Comparison of ENCODE assay signal across 1 cellular context in the genomic region with DNA sequence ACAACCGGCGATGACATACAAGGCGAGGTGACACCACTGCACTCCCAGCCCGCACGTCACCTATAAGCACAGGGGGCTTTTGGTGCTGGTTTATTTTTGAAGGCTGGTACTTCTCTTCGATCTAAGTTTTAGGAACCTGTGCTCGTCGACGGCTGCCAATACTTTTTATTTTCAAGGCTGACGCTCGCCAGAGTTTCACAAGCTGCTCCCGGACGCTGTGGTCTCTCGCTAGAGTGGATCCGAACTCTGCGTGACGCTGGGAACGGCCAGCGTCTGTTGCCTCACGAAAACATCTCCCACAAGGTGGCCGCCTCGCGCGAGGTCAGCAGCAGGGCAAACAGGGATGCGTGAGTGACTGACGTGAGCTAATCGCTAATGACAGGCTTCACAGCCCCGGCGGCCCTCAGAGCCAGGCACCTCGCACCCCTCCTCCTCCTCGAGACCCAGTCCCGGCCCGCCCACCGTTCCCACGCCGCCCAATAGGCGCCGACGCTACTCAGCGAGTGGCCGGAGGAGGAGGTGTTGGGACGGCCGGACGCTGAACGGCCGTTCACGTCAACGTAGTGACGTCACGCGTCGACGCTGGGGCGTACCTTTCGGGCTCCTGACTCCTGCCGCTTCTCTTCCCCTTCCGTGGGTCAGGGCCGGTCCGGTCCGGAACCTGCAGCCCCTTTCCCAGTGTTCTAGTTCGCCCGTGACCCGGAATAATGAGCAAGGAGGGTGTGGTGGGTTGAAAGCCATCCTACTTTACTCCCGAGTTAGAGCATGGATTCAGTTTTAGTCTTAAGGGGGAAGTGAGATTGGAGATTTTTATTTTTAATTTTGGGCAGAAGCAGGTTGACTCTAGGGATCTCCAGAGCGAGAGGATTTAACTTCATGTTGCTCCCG.
TF ChIP-seq lines count a peak whose summit lies in the region.

Gene CLCN3, plus strand, starts transcription at position 621 of the 888 bp plus-strand sequence. CDS start 15,351 bp downstream, outside the sequence.

TF ChIP-seq in K562, 482 proteins besides CTCF, POLR2A, EP300 and RAD21 (continued from another document and continues in another):
- TF ChIP-seq, protein P1, sequence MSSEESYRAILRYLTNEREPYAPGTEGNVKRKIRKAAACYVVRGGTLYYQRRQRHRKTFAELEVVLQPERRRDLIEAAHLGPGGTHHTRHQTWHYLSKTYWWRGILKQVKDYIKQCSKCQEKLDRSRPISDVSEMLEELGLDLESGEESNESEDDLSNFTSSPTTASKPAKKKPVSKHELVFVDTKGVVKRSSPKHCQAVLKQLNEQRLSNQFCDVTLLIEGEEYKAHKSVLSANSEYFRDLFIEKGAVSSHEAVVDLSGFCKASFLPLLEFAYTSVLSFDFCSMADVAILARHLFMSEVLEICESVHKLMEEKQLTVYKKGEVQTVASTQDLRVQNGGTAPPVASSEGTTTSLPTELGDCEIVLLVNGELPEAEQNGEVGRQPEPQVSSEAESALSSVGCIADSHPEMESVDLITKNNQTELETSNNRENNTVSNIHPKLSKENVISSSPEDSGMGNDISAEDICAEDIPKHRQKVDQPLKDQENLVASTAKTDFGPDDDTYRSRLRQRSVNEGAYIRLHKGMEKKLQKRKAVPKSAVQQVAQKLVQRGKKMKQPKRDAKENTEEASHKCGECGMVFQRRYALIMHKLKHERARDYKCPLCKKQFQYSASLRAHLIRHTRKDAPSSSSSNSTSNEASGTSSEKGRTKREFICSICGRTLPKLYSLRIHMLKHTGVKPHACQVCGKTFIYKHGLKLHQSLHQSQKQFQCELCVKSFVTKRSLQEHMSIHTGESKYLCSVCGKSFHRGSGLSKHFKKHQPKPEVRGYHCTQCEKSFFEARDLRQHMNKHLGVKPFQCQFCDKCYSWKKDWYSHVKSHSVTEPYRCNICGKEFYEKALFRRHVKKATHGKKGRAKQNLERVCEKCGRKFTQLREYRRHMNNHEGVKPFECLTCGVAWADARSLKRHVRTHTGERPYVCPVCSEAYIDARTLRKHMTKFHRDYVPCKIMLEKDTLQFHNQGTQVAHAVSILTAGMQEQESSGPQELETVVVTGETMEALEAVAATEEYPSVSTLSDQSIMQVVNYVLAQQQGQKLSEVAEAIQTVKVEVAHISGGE (CRISPR knock-in tag; IDR thresholded peaks at IDR 0.05): peak in 1 of 3 experiments; percentile 35; a peak in 2 of 6 replicates
- TF ChIP-seq ZNF3 (CRISPR knock-in tag; IDR thresholded peaks at IDR 0.05) (no peak), TFE3 (CRISPR knock-in tag; IDR thresholded peaks at IDR 0.05) (no peak), NFIX (CRISPR knock-in tag; IDR thresholded peaks at IDR 0.05; ENCODE audit: low read depth) (no peak), SRSF1 (IDR thresholded peaks at IDR 0.05; ENCODE audit: low read depth, low read length) (no peak), E2F5 (CRISPR knock-in tag; IDR thresholded peaks at IDR 0.05) (peak; percentile 58; the same call in 1 of the 2 replicates), SETDB1 (IDR thresholded peaks at IDR 0.05; ENCODE audit: low read length) (no peak), CREB1 (IDR thresholded peaks at IDR 0.05) (peak; percentile 96), CREB1 (CRISPR knock-in tag; IDR thresholded peaks at IDR 0.05) (peak; percentile 98), HCFC1 (IDR thresholded peaks at IDR 0.05; ENCODE audit: low read depth, low read length) (no peak), HEY1 (CRISPR knock-in tag; IDR thresholded peaks at IDR 0.05; ENCODE audit: borderline replicate concordance) (0 out of 2 replicates have a peak, but pooled peaks have one; percentile 58), SAFB (IDR thresholded peaks at IDR 0.05; ENCODE audit: borderline replicate concordance, low read depth, low read length) (peak; percentile 52; the same call in 1 of the 2 replicates), YY1 (IDR thresholded peaks at IDR 0.05; ENCODE audit: borderline replicate concordance in 1 of 3, control insufficient read depth in 1 of 3, extremely low read depth in 1 of 3, insufficient read depth in 3 of 3, insufficient read length in 1 of 3, insufficient replicate concordance in 2 of 3, low read depth in 1 of 3, low read length in 2 of 3) (peak in 2 of 3 experiments; percentile 74 to 76), TEAD1 (CRISPR knock-in tag; IDR thresholded peaks at IDR 0.05) (0 out of 4 replicates have a peak, but pooled peaks have one; percentile 37 to 54), PHTF2 (CRISPR knock-in tag; IDR thresholded peaks at IDR 0.05) (no peak), ZNF57 (CRISPR knock-in tag; IDR thresholded peaks at IDR 0.05) (no peak), GATAD2A (IDR thresholded peaks at IDR 0.05) (peak; percentile 59)
- TF ChIP-seq, protein P2, sequence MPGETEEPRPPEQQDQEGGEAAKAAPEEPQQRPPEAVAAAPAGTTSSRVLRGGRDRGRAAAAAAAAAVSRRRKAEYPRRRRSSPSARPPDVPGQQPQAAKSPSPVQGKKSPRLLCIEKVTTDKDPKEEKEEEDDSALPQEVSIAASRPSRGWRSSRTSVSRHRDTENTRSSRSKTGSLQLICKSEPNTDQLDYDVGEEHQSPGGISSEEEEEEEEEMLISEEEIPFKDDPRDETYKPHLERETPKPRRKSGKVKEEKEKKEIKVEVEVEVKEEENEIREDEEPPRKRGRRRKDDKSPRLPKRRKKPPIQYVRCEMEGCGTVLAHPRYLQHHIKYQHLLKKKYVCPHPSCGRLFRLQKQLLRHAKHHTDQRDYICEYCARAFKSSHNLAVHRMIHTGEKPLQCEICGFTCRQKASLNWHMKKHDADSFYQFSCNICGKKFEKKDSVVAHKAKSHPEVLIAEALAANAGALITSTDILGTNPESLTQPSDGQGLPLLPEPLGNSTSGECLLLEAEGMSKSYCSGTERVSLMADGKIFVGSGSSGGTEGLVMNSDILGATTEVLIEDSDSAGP (CRISPR knock-in tag; IDR thresholded peaks at IDR 0.05): 0 out of 2 replicates have a peak, but pooled peaks have one; percentile 62
- TF ChIP-seq, protein P3, sequence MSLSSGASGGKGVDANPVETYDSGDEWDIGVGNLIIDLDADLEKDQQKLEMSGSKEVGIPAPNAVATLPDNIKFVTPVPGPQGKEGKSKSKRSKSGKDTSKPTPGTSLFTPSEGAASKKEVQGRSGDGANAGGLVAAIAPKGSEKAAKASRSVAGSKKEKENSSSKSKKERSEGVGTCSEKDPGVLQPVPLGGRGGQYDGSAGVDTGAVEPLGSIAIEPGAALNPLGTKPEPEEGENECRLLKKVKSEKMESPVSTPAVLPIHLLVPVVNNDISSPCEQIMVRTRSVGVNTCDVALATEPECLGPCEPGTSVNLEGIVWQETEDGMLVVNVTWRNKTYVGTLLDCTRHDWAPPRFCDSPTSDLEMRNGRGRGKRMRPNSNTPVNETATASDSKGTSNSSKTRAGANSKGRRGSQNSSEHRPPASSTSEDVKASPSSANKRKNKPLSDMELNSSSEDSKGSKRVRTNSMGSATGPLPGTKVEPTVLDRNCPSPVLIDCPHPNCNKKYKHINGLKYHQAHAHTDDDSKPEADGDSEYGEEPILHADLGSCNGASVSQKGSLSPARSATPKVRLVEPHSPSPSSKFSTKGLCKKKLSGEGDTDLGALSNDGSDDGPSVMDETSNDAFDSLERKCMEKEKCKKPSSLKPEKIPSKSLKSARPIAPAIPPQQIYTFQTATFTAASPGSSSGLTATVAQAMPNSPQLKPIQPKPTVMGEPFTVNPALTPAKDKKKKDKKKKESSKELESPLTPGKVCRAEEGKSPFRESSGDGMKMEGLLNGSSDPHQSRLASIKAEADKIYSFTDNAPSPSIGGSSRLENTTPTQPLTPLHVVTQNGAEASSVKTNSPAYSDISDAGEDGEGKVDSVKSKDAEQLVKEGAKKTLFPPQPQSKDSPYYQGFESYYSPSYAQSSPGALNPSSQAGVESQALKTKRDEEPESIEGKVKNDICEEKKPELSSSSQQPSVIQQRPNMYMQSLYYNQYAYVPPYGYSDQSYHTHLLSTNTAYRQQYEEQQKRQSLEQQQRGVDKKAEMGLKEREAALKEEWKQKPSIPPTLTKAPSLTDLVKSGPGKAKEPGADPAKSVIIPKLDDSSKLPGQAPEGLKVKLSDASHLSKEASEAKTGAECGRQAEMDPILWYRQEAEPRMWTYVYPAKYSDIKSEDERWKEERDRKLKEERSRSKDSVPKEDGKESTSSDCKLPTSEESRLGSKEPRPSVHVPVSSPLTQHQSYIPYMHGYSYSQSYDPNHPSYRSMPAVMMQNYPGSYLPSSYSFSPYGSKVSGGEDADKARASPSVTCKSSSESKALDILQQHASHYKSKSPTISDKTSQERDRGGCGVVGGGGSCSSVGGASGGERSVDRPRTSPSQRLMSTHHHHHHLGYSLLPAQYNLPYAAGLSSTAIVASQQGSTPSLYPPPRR (CRISPR knock-in tag; IDR thresholded peaks at IDR 0.05; ENCODE audit: borderline replicate concordance): peak; percentile 63; the same call in 1 of the 2 replicates
- TF ChIP-seq, protein P4, sequence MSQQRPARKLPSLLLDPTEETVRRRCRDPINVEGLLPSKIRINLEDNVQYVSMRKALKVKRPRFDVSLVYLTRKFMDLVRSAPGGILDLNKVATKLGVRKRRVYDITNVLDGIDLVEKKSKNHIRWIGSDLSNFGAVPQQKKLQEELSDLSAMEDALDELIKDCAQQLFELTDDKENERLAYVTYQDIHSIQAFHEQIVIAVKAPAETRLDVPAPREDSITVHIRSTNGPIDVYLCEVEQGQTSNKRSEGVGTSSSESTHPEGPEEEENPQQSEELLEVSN (IDR thresholded peaks at IDR 0.05; ENCODE audit: borderline replicate concordance in 1 of 2, extremely low read depth in 1 of 2, insufficient read depth in 1 of 2, insufficient read length in 1 of 2, low read depth in 1 of 2, low read length in 1 of 2, poor library complexity in 1 of 2, severe bottlenecking in 1 of 2): peak; percentile 51 to 71
- TF ChIP-seq, protein P5, sequence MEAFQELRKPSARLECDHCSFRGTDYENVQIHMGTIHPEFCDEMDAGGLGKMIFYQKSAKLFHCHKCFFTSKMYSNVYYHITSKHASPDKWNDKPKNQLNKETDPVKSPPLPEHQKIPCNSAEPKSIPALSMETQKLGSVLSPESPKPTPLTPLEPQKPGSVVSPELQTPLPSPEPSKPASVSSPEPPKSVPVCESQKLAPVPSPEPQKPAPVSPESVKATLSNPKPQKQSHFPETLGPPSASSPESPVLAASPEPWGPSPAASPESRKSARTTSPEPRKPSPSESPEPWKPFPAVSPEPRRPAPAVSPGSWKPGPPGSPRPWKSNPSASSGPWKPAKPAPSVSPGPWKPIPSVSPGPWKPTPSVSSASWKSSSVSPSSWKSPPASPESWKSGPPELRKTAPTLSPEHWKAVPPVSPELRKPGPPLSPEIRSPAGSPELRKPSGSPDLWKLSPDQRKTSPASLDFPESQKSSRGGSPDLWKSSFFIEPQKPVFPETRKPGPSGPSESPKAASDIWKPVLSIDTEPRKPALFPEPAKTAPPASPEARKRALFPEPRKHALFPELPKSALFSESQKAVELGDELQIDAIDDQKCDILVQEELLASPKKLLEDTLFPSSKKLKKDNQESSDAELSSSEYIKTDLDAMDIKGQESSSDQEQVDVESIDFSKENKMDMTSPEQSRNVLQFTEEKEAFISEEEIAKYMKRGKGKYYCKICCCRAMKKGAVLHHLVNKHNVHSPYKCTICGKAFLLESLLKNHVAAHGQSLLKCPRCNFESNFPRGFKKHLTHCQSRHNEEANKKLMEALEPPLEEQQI (IDR thresholded peaks at IDR 0.05): 0 out of 2 replicates have a peak, but pooled peaks have one; percentile 28
